Comparison of ENCODE assay signal across 6 cellular contexts in genomic region chr11:49911516-49911915, GRCh38. TPM values are rescaled to one million over a fixed set of nuclear protein-coding genes. Genes with fewer than 3 reads are reported as not detected.
"Had no signal": no experiment of that assay in that cellular context is flagged by ENCODE, and none has a peak within 500 bp of the region (broad histone marks: within the 10 kb centered on the region; RNA-seq: fewer than 3 reads in every experiment).

No MANE protein-coding gene starts in this region.

RNA-seq across cellular contexts. Expression of gene OR4C13, which starts 40.7 kb away (rescaled TPM):
- total RNA-seq: HepG2, HT-29, HT1080, IMR-90, K562 had no signal
- polyA plus RNA-seq: HepG2, IgD-negative memory B cell, IMR-90, K562 had no signal
